ENCODE assay signal across 7 cellular contexts in the genomic region with DNA sequence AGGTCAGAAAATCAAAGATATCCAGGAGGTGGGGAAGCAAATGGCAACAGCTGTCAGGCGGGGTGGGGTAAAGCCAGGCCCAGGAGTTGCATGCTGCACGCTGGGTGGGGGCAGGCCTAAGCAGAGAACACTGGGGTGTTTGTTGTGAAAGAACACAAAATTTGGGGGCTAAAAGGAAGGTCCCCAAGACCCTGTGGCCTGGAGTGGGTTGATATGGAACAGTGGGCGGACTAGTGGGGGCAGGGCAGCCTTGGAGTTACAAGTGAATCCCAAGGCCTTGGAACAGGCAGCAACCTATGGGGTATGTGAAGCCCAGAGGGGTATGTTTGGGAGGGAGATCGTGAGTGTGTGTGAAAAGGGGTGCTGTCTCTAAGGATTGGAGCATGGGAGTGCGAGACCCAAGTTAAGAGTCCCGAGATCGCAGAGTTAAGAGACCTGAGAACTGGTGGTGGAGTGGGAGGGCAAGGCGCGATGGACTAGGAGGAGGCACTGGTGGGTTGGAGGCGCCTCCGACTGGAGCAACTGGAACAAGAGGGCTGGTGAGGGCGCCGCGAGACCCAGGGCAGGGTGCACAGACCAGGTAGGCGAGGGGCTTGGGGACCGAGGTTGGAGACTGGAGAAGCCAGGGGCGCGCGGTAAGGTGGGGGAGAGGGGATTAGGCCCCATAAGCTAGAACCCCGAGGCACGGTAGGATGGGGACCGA. TPM values are rescaled to one million over a fixed set of nuclear protein-coding genes. Genes with fewer than 3 reads are reported as not detected.
DNase-seq lines count a peak whose midpoint lies in the region; ATAC-seq and TF ChIP-seq lines count a peak whose summit lies in the region.

No MANE protein-coding gene starts in this region.

- H3K79me2 ChIP-seq in SK-N-SH (ENCODE audit: insufficient read depth) (peaks cover 55% of the 10 kb centered on the region), mesendoderm (ENCODE audit: control insufficient read depth, insufficient read depth, low read length) (peaks cover 5% of the 10 kb centered on the region)

- H3K4me3 ChIP-seq in SK-N-SH (ENCODE audit: low read depth in 2 of 2, low read length in 1 of 2) (peak overlapping the region; percentile 78 to 95), mesendoderm (ENCODE audit: low read length) (peak overlapping the region; percentile 73), tibial nerve (peak overlapping the region; percentile 69 to 79 (median 74))

- TF ChIP-seq RAD21 in SK-N-SH (IDR thresholded peaks at IDR 0.05; ENCODE audit: low read length), result no peak

- H3K36me3 ChIP-seq in SK-N-SH (replicated peaks in 1 of 2; ENCODE audit: control insufficient read depth in 1 of 2, insufficient read depth in 2 of 2, low read length in 1 of 2) (peaks cover 11 to 41% of the 10 kb centered on the region in 2 experiments), mesendoderm (ENCODE audit: control insufficient read depth, insufficient read depth, low read length) (peaks cover 2% of the 10 kb centered on the region), tibial nerve (peaks cover 0 to 65% (median 0%) of the 10 kb centered on the region in 3 donors)

- peak overlapping the region; percentile 83 for H3K23ac ChIP-seq in mesendoderm (ENCODE audit: low read length)

- H2AK5ac ChIP-seq in mesendoderm (ENCODE audit: low read length), result peak overlapping the region; percentile 68

- H2BK5ac ChIP-seq in mesendoderm (ENCODE audit: low read length), result peak overlapping the region; percentile 90

- H3K56ac ChIP-seq in mesendoderm (ENCODE audit: low read length), result peak overlapping the region; percentile 94

- no peak overlapping the region for H2BK15ac ChIP-seq in mesendoderm (replicated peaks; ENCODE audit: low read depth)

- H3K27me3 ChIP-seq in SK-N-SH (ENCODE audit: insufficient read depth), result no peaks in the 10 kb centered on the region
- H3K27me3 ChIP-seq in mesendoderm (ENCODE audit: insufficient read depth, low read length, poor library complexity), result no peaks in the 10 kb centered on the region
- H3K27me3 ChIP-seq in tibial nerve, result no peaks in the 10 kb centered on the region

- H3K9ac ChIP-seq in SK-N-SH (peak overlapping the region; percentile 98), mesendoderm (ENCODE audit: low read length) (peak overlapping the region; percentile 98)

- H3K27ac ChIP-seq in SK-N-SH (ENCODE audit: low read depth in 2 of 2, low read length in 1 of 2) (peak overlapping the region; percentile 87 to 88), mesendoderm (ENCODE audit: low read depth, low read length) (peak overlapping the region; percentile 81), tibial nerve (peak overlapping the region; percentile 82 to 95 (median 94))

- H3K18ac ChIP-seq in mesendoderm (ENCODE audit: low read length), result peak overlapping the region; percentile 54

- no peaks in the 10 kb centered on the region for H4K20me1 ChIP-seq in SK-N-SH (ENCODE audit: insufficient read depth)

- peak; percentile 23 for ATAC-seq in GM18505 (IDR thresholded peaks at IDR 0.05; ENCODE audit: unreplicated experiment)
- ATAC-seq in HG02884 (IDR thresholded peaks at IDR 0.05; ENCODE audit: unreplicated experiment), result peak; percentile 10
- no peak for ATAC-seq in GM19467 (IDR thresholded peaks at IDR 0.05; ENCODE audit: unreplicated experiment)

- no peak for TF ChIP-seq CTCF in SK-N-SH (IDR thresholded peaks at IDR 0.05)
- no peak for TF ChIP-seq CTCF in tibial nerve (IDR thresholded peaks at IDR 0.05)

- WGBS in SK-N-SH (ENCODE audit: low lambda C conversion rate), result 32% methylated on average over 22 of the region's 22 CpGs
- WGBS in mesendoderm (ENCODE audit: extremely low coverage, insufficient coverage, low lambda C conversion rate), result no CpG with 5 or more reads among the region's 22 CpGs
- WGBS in tibial nerve, 2 donors, result 11% methylated on average over 22 of the region's 22 CpGs

- H3K4me1 ChIP-seq in SK-N-SH (ENCODE audit: control insufficient read depth in 1 of 2, insufficient read depth in 2 of 2, low read depth in 1 of 2, low read length in 1 of 2) (peaks cover 11 to 26% of the 10 kb centered on the region in 2 experiments; a peak in 3 of 4 replicates), mesendoderm (ENCODE audit: control insufficient read depth, low read depth, low read length) (peaks cover 4% of the 10 kb centered on the region), tibial nerve (peaks cover 0 to 47% (median 15%) of the 10 kb centered on the region in 4 donors)

- CTCF ChIA-PET in SK-N-SH (lab: Yijun Ruan, JAX), result interaction anchor here (1.0 to 2.3 kb wide), 4 partner anchors 36 to 91 kb away, joined by 4 to 7 read pairs (median 5); no protein-coding TSS in a partner anchor

- H3K9me3 ChIP-seq in SK-N-SH, result no peaks in the 10 kb centered on the region
- no peaks in the 10 kb centered on the region for H3K9me3 ChIP-seq in tibial nerve

- H4K5ac ChIP-seq in mesendoderm (ENCODE audit: low read length), result no peak overlapping the region

- H3K4me2 ChIP-seq in SK-N-SH, result peak overlapping the region; percentile 99
- peak overlapping the region; percentile 89 for H3K4me2 ChIP-seq in mesendoderm (ENCODE audit: low read length)

- peak overlapping the region; percentile 95 for H3K4ac ChIP-seq in mesendoderm (ENCODE audit: low read depth, low read length)

- DNase-seq in SK-N-SH, result no peak
- DNase-seq in ecto neural progenitor cell (ENCODE audit: low spot score), result peak; percentile 64
- peak; percentile 54 for DNase-seq in mesendoderm
- peak in 1 of 2 donors; percentile 19 for DNase-seq in tibial nerve (ENCODE audit: low spot score in 2 of 2)

- H3K79me1 ChIP-seq in mesendoderm (ENCODE audit: low read length), result peaks cover 14% of the 10 kb centered on the region

- POLR2A ChIA-PET in SK-N-SH (lab: Yijun Ruan, JAX), result interaction anchor here (0.6 to 2.5 kb wide), 8 partner anchors 13 to 411 kb away, joined by 3 to 8 read pairs (median 4); a partner anchor contains a TSS

- H2AFZ ChIP-seq in SK-N-SH (ENCODE audit: low read depth), result no peak overlapping the region

- H4K8ac ChIP-seq in mesendoderm (ENCODE audit: low read depth, low read length), result no peak overlapping the region

- H2BK120ac ChIP-seq in mesendoderm (ENCODE audit: low read depth, low read length), result no peak overlapping the region

- TF ChIP-seq EP300 in SK-N-SH (IDR thresholded peaks at IDR 0.05; ENCODE audit: borderline replicate concordance in 1 of 2, low read depth in 1 of 2, low read length in 1 of 2), result no peak
- no peak for TF ChIP-seq EP300 in tibial nerve (IDR thresholded peaks at IDR 0.05)

- TF ChIP-seq POLR2A in GM18505 (IDR thresholded peaks at IDR 0.05; ENCODE audit: borderline replicate concordance, extremely low read depth, insufficient read depth, insufficient read length) (no peak), tibial nerve (IDR thresholded peaks at IDR 0.05) (no peak)

- H3K9me2 ChIP-seq in SK-N-SH, result no peaks in the 10 kb centered on the region

- H3F3A ChIP-seq in SK-N-SH (replicated peaks; ENCODE audit: insufficient read depth), result peaks cover 11% of the 10 kb centered on the region

TF ChIP-seq in SK-N-SH, 30 proteins besides CTCF, POLR2A, EP300 and RAD21 (continues in another document):
- TF ChIP-seq FOXJ3 (CRISPR knock-in tag; IDR thresholded peaks at IDR 0.05) (no peak), TCF12 (IDR thresholded peaks at IDR 0.05) (no peak), CHD2 (IDR thresholded peaks at IDR 0.05; ENCODE audit: low read length, partially characterized antibody) (no peak), ELF1 (IDR thresholded peaks at IDR 0.05) (no peak), MEF2A (IDR thresholded peaks at IDR 0.05; ENCODE audit: borderline replicate concordance, low read depth) (no peak), TAF1 (IDR thresholded peaks at IDR 0.05; ENCODE audit: borderline replicate concordance, low read depth, low read length) (no peak)
- TF ChIP-seq, protein P1, sequence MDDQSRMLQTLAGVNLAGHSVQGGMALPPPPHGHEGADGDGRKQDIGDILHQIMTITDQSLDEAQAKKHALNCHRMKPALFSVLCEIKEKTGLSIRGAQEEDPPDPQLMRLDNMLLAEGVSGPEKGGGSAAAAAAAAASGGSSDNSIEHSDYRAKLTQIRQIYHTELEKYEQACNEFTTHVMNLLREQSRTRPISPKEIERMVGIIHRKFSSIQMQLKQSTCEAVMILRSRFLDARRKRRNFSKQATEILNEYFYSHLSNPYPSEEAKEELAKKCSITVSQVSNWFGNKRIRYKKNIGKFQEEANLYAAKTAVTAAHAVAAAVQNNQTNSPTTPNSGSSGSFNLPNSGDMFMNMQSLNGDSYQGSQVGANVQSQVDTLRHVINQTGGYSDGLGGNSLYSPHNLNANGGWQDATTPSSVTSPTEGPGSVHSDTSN (IDR thresholded peaks at IDR 0.05), result no peak
- TF ChIP-seq, protein P2, sequence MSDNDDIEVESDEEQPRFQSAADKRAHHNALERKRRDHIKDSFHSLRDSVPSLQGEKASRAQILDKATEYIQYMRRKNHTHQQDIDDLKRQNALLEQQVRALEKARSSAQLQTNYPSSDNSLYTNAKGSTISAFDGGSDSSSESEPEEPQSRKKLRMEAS (IDR thresholded peaks at IDR 0.05; ENCODE audit: low read depth), result no peak

RNA-seq across cellular contexts. Expression of a gene that starts 0.7 kb away (rescaled TPM):
- polyA plus RNA-seq in SK-N-SH (2012; rRNA removed), result 46.9 and 59.6 TPM in 2 replicates
- polyA plus RNA-seq in SK-N-SH (2012; cell fraction: cytosol; rRNA removed), result 15.8 and 24.8 TPM in 2 replicates
- polyA plus RNA-seq in SK-N-SH (2012; cell fraction: nucleus; rRNA removed), result 138 and 153 TPM in 2 replicates
- 5.4 TPM for polyA plus RNA-seq in mesendoderm (2013, experiment 1 of 2)
- 5.2 TPM for polyA plus RNA-seq in mesendoderm (2013, experiment 2 of 2)
- total RNA-seq in tibial nerve, result 10 to 100 TPM; 16.3 to 21.0 (median 17.9) TPM

RNA-seq across cellular contexts. Expression of a gene that starts 6.2 kb away (rescaled TPM):
- polyA plus RNA-seq in SK-N-SH (2012; rRNA removed), result 43.0 and 64.7 TPM in 2 replicates
- 28.4 and 30.5 TPM in 2 replicates for polyA plus RNA-seq in SK-N-SH (2012; cell fraction: cytosol; rRNA removed)
- polyA plus RNA-seq in SK-N-SH (2012; cell fraction: nucleus; rRNA removed), result 65.7 and 67.7 TPM in 2 replicates
- 59.0 TPM for polyA plus RNA-seq in mesendoderm (2013, experiment 1 of 2)
- polyA plus RNA-seq in mesendoderm (2013, experiment 2 of 2), result 62.6 TPM
- 10 to 100 TPM in 2 of 4 donors, 1 to 10 TPM in 2; 8.4 to 17.3 (median 11.6) TPM for total RNA-seq in tibial nerve

RNA-seq across cellular contexts. Expression of a gene that starts 6.4 kb away (rescaled TPM):
- 17.5 and 22.0 TPM in 2 replicates for polyA plus RNA-seq in SK-N-SH (2012; rRNA removed)
- polyA plus RNA-seq in SK-N-SH (2012; cell fraction: cytosol; rRNA removed), result 7.9 and 11.5 TPM in 2 replicates
- 76.1 and 80.1 TPM in 2 replicates for polyA plus RNA-seq in SK-N-SH (2012; cell fraction: nucleus; rRNA removed)
- polyA plus RNA-seq in mesendoderm (2013, experiment 1 of 2), result 11.9 TPM
- polyA plus RNA-seq in mesendoderm (2013, experiment 2 of 2), result 12.4 TPM
- 10 to 100 TPM; 21.6 to 32.9 (median 23.8) TPM for total RNA-seq in tibial nerve

RNA-seq across cellular contexts. Expression of a gene that starts 23.1 kb away (rescaled TPM):
- 93.7 and 105 TPM in 2 replicates for polyA plus RNA-seq in SK-N-SH (2012; rRNA removed)
- 54.5 and 77.5 TPM in 2 replicates for polyA plus RNA-seq in SK-N-SH (2012; cell fraction: cytosol; rRNA removed)
- 207 and 220 TPM in 2 replicates for polyA plus RNA-seq in SK-N-SH (2012; cell fraction: nucleus; rRNA removed)
- 62.6 TPM for polyA plus RNA-seq in mesendoderm (2013, experiment 1 of 2)
- polyA plus RNA-seq in mesendoderm (2013, experiment 2 of 2), result 63.6 TPM
- total RNA-seq in tibial nerve, result 1 to 10 TPM; 1.5 to 5.5 (median 3.9) TPM

RNA-seq across cellular contexts. Expression of a gene that starts 31.6 kb away (rescaled TPM):
- polyA plus RNA-seq in SK-N-SH (2012; rRNA removed), result 60.5 and 64.8 TPM in 2 replicates
- polyA plus RNA-seq in SK-N-SH (2012; cell fraction: cytosol; rRNA removed), result 73.5 and 75.8 TPM in 2 replicates
- 41.4 and 43.8 TPM in 2 replicates for polyA plus RNA-seq in SK-N-SH (2012; cell fraction: nucleus; rRNA removed)
- 126 TPM for polyA plus RNA-seq in mesendoderm (2013, experiment 1 of 2)
- 127 TPM for polyA plus RNA-seq in mesendoderm (2013, experiment 2 of 2)
- total RNA-seq in tibial nerve, result 10 to 100 TPM; 39.1 to 96.3 (median 52.8) TPM
